11 cellular contexts compared by ENCODE assay signal in genomic region chr22:28711820-28712777, GRCh38. TPM values are rescaled to one million over a fixed set of nuclear protein-coding genes. Genes with fewer than 3 reads are reported as not detected.
A peak's percentile ranks its signal among the peaks of the same experiment; 100 is the strongest.
DNase-seq lines count a peak whose midpoint lies in the region; ATAC-seq and TF ChIP-seq lines count a peak whose summit lies in the region.
"Had no signal": no experiment of that assay in that cellular context is flagged by ENCODE, and none has a peak within 500 bp of the region (broad histone marks: within the 10 kb centered on the region; RNA-seq: fewer than 3 reads in every experiment).

No MANE protein-coding gene starts in this region.

- H2AFZ ChIP-seq in MM.1S (ENCODE audit: low read length), result no peak overlapping the region

- peaks cover 36% of the 10 kb centered on the region for H3K4me1 ChIP-seq in psoas muscle
- H3K4me1 ChIP-seq in MM.1S (ENCODE audit: low read length), result no peaks in the 10 kb centered on the region
- no peaks in the 10 kb centered on the region for H3K4me1 ChIP-seq in naive thymus-derived CD4-positive, alpha-beta T cell (ENCODE audit: control insufficient read depth in 2 of 2, insufficient read depth in 2 of 2, low read length in 2 of 2)

- H3K9me3 Mint-ChIP-seq in naive thymus-derived CD4-positive, alpha-beta T cell, result no peaks in the 10 kb centered on the region
- H3K9me3 Mint-ChIP-seq: activated T-cell treated with anti-CD3 and anti-CD28 coated beads, Interleukin-2, amount 50 U/mL, for 72 hours had no signal

- DNase-seq in GM03348 (ENCODE audit: low spot score) (peak; percentile 76), SK-MEL-5 (ENCODE audit: low read depth, low spot score) (peak; percentile 74), fibroblast of the aortic adventitia (ENCODE audit: low read depth) (peak; percentile 98), psoas muscle (no peak), MM.1S (no peak), ureter (ENCODE audit: low spot score) (no peak)
- DNase-seq in naive thymus-derived CD4-positive, alpha-beta T cell, result no peak
- DNase-seq: activated T-cell treated with anti-CD3 and anti-CD28 coated beads, Interleukin-2, amount 50 U/mL, for 72 hours; KG1; occipital lobe had no signal

- CTCF ChIA-PET in naive thymus-derived CD4-positive, alpha-beta T cell (lab: Charles Lee), result interaction anchor here (0.6 kb wide), 1 partner anchor 104 kb away, joined by 3 read pairs; no protein-coding TSS in a partner anchor

- H3K9me3 ChIP-seq in psoas muscle (no peaks in the 10 kb centered on the region), MM.1S (replicated peaks; ENCODE audit: insufficient read depth, low read length) (no peaks in the 10 kb centered on the region)
- no peaks in the 10 kb centered on the region for H3K9me3 ChIP-seq in naive thymus-derived CD4-positive, alpha-beta T cell (ENCODE audit: control insufficient read depth in 2 of 3, low read length in 3 of 3)

- H3K36me3 ChIP-seq in psoas muscle (ENCODE audit: insufficient read depth in 1 of 2, low read depth in 1 of 2), result no peaks in the 10 kb centered on the region
- H3K36me3 ChIP-seq in MM.1S (replicated peaks; ENCODE audit: insufficient read depth, low read length), result no peaks in the 10 kb centered on the region
- peaks cover 0 to 3% (median 0%) of the 10 kb centered on the region in 3 experiments for H3K36me3 ChIP-seq in naive thymus-derived CD4-positive, alpha-beta T cell (ENCODE audit: control insufficient read depth in 2 of 3, insufficient read depth in 3 of 3, low read length in 3 of 3)

- H3K4me2 ChIP-seq in MM.1S (ENCODE audit: low read depth, low read length), result no peak overlapping the region

- no peaks in the 10 kb centered on the region for H3F3A ChIP-seq in MM.1S (ENCODE audit: insufficient read depth, low read length)

- peaks cover 0 to 19% (median 0%) of the 10 kb centered on the region in 7 donors for H3K4me1 Mint-ChIP-seq in naive thymus-derived CD4-positive, alpha-beta T cell

- ATAC-seq in psoas muscle (peak; percentile 93 to 96 (median 94)), HG03460 (IDR thresholded peaks at IDR 0.05; ENCODE audit: unreplicated experiment) (no peak)
- no peak for ATAC-seq in naive thymus-derived CD4-positive, alpha-beta T cell
- ATAC-seq: activated T-cell treated with anti-CD3 and anti-CD28 coated beads, Interleukin-2, amount 50 U/mL, for 72 hours had no signal

- H3K27me3 ChIP-seq in psoas muscle (ENCODE audit: insufficient read depth in 3 of 3, low read length in 2 of 3), result no peaks in the 10 kb centered on the region
- no peaks in the 10 kb centered on the region for H3K27me3 ChIP-seq in MM.1S (replicated peaks; ENCODE audit: insufficient read depth, low read length)
- no peaks in the 10 kb centered on the region for H3K27me3 ChIP-seq in naive thymus-derived CD4-positive, alpha-beta T cell (ENCODE audit: control insufficient read depth in 2 of 2, insufficient read depth in 2 of 2, low read length in 2 of 2)

- peak overlapping the region; percentile 6 for H3K4me3 ChIP-seq in fibroblast of the aortic adventitia (ENCODE audit: low read depth, low read length)
- peak overlapping the region; percentile 58 for H3K4me3 ChIP-seq in psoas muscle
- no peak overlapping the region for H3K4me3 ChIP-seq in MM.1S (ENCODE audit: low read length)
- no peak overlapping the region for H3K4me3 ChIP-seq in naive thymus-derived CD4-positive, alpha-beta T cell (ENCODE audit: low read length)

- no peak overlapping the region for H3K4me3 Mint-ChIP-seq in naive thymus-derived CD4-positive, alpha-beta T cell
- H3K4me3 Mint-ChIP-seq: activated T-cell treated with anti-CD3 and anti-CD28 coated beads, Interleukin-2, amount 50 U/mL, for 72 hours had no signal

- no peaks in the 10 kb centered on the region for H3K79me2 ChIP-seq in MM.1S (ENCODE audit: low read length)

- H3K9me2 ChIP-seq in MM.1S (replicated peaks; ENCODE audit: insufficient read depth, low read length), result no peaks in the 10 kb centered on the region

- intact Hi-C loops in psoas muscle (cut with DNase I), result loop anchor here in 1 of 2 donors (2.0 kb wide), 1 partner anchor 31 kb away; the partner anchor contains the start of gene HSCB
- intact Hi-C loops in naive thymus-derived CD4-positive, alpha-beta T cell (cut with micrococcal nuclease), result no loop called here

- in situ Hi-C loops in SK-MEL-5 (cut with HindIII; ENCODE audit: low pct_unique_long_range_greater_than_20kb, low sequenced_read_pairs), result no loop called here

- H3K9ac ChIP-seq in MM.1S (ENCODE audit: low read length), result no peak overlapping the region

- 29 to 41% (median 36%) methylated on average over 6 of the region's 6 CpGs for WGBS in psoas muscle, 3 donors

- POLR2A ChIA-PET in naive thymus-derived CD4-positive, alpha-beta T cell (lab: Charles Lee), result interaction anchor here (0.7 kb wide), 1 partner anchor 61 kb away, joined by 3 read pairs; no protein-coding TSS in a partner anchor

- peaks cover 0 to 47% (median 30%) of the 10 kb centered on the region in 5 donors for H3K36me3 Mint-ChIP-seq in naive thymus-derived CD4-positive, alpha-beta T cell

- peak; percentile 42 for TF ChIP-seq CTCF in fibroblast of the aortic adventitia (IDR thresholded peaks at IDR 0.05; ENCODE audit: insufficient read depth, low read length)
- TF ChIP-seq CTCF in psoas muscle (IDR thresholded peaks at IDR 0.05), result no peak
- no peak for TF ChIP-seq CTCF in MM.1S (IDR thresholded peaks at IDR 0.05; ENCODE audit: low read length)

- H3K27ac Mint-ChIP-seq in naive thymus-derived CD4-positive, alpha-beta T cell, result no peak overlapping the region
- H3K27ac Mint-ChIP-seq: activated T-cell treated with anti-CD3 and anti-CD28 coated beads, Interleukin-2, amount 50 U/mL, for 72 hours had no signal

- no peaks in the 10 kb centered on the region for H4K20me1 ChIP-seq in MM.1S (ENCODE audit: insufficient read depth, low read length)

- H3K27ac ChIP-seq in psoas muscle (peak overlapping the region; percentile 80), MM.1S (ENCODE audit: low read length) (no peak overlapping the region)
- no peak overlapping the region for H3K27ac ChIP-seq in naive thymus-derived CD4-positive, alpha-beta T cell (ENCODE audit: low read depth, low read length)

- no peaks in the 10 kb centered on the region for H3K27me3 Mint-ChIP-seq in naive thymus-derived CD4-positive, alpha-beta T cell

RNA-seq across cellular contexts. Expression of gene CHEK2, which starts 29.5 kb away (rescaled TPM):
- total RNA-seq in SK-MEL-5 (2014; rRNA removed; shearing (Covaris generic)), result 25.5 and 29.1 TPM in 2 replicates
- 19.8 and 27.0 TPM in 2 replicates for polyA plus RNA-seq in SK-MEL-5 (2015; cell fraction: cytosol; rRNA removed)
- 55.2 and 63.3 TPM in 2 replicates for polyA plus RNA-seq in SK-MEL-5 (2015; cell fraction: nucleus; rRNA removed)
- total RNA-seq in fibroblast of the aortic adventitia (ENCODE audit: low replicate concordance) (17.1 and 22.2 TPM in 2 replicates), psoas muscle (1 to 10 TPM; 1.2 to 6.9 (median 2.3) TPM), ureter (8.4 TPM)
- polyA plus RNA-seq in psoas muscle, result 10 to 100 TPM in 1 of 3 donors, 1 to 10 TPM in 2; 1.5 to 14.8 (median 5.1) TPM
- 10 to 100 TPM in 3 of 5 experiments, 1 to 10 TPM in 2; 8.4 to 36.7 (median 10.6) TPM for total RNA-seq in naive thymus-derived CD4-positive, alpha-beta T cell
- polyA plus RNA-seq in naive thymus-derived CD4-positive, alpha-beta T cell, result 10 to 100 TPM in 1 of 2 donors, 1 to 10 TPM in 1; 7.0 to 11.5 TPM

RNA-seq across cellular contexts. Expression of gene HSCB, which starts 29.7 kb away (rescaled TPM):
- total RNA-seq in SK-MEL-5 (2014; rRNA removed; shearing (Covaris generic)), result 30.3 and 32.9 TPM in 2 replicates
- 22.3 and 27.8 TPM in 2 replicates for polyA plus RNA-seq in SK-MEL-5 (2015; cell fraction: cytosol; rRNA removed)
- polyA plus RNA-seq in SK-MEL-5 (2015; cell fraction: nucleus; rRNA removed), result 3.9 TPM in 2 replicates
- total RNA-seq in fibroblast of the aortic adventitia (ENCODE audit: low replicate concordance) (15.0 and 28.5 TPM in 2 replicates), psoas muscle (10 to 100 TPM; 10.3 to 15.7 (median 11.3) TPM), ureter (17.3 TPM)
- polyA plus RNA-seq in psoas muscle, result 10 to 100 TPM; 13.0 to 26.5 (median 24.1) TPM
- 10 to 100 TPM in 1 of 5 experiments, 1 to 10 TPM in 4; 8.2 to 10.9 (median 9.0) TPM for total RNA-seq in naive thymus-derived CD4-positive, alpha-beta T cell
- polyA plus RNA-seq in naive thymus-derived CD4-positive, alpha-beta T cell, result 1 to 10 TPM; 6.7 to 8.7 TPM

RNA-seq across cellular contexts. Expression of gene TTC28, which starts 32.5 kb away (rescaled TPM):
- total RNA-seq in SK-MEL-5 (2014; rRNA removed; shearing (Covaris generic)), result 5.8 and 7.8 TPM in 2 replicates
- polyA plus RNA-seq in SK-MEL-5 (2015; cell fraction: cytosol; rRNA removed), result 15.4 and 18.6 TPM in 2 replicates
- polyA plus RNA-seq in SK-MEL-5 (2015; cell fraction: nucleus; rRNA removed), result 15.8 and 16.1 TPM in 2 replicates
- 37.5 and 55.8 TPM in 2 replicates for total RNA-seq in fibroblast of the aortic adventitia (ENCODE audit: low replicate concordance)
- total RNA-seq in psoas muscle, result 10 to 100 TPM in 2 of 4 donors, 1 to 10 TPM in 2; 3.5 to 12.1 (median 8.1) TPM
- 1 to 10 TPM; 1.2 to 3.1 (median 2.4) TPM for polyA plus RNA-seq in psoas muscle
- total RNA-seq in ureter, result 56.8 TPM
- total RNA-seq in naive thymus-derived CD4-positive, alpha-beta T cell, result 1 to 10 TPM; 2.4 to 8.3 (median 5.1) TPM
- 1 to 10 TPM in 1 of 2 donors, under 1 TPM in 1; 0.50 to 2.1 TPM for polyA plus RNA-seq in naive thymus-derived CD4-positive, alpha-beta T cell

Comparison
In these comparisons a context has a peak if more than half of its experiments do, and no peak if none do; other contexts are left out.
1. DNase-seq: peak in GM03348 (single experiment), SK-MEL-5 (single experiment) and fibroblast of the aortic adventitia (single experiment); none in psoas muscle (0 of 2), MM.1S (single experiment), ureter (single experiment) and naive thymus-derived CD4-positive, alpha-beta T cell (0 of 9).
2. H3K4me3 ChIP-seq: peak in fibroblast of the aortic adventitia (single experiment) and psoas muscle (single experiment); none in MM.1S (single experiment) and naive thymus-derived CD4-positive, alpha-beta T cell (single experiment).
3. ATAC-seq: peak in psoas muscle (4 of 4); none in HG03460 (single experiment) and naive thymus-derived CD4-positive, alpha-beta T cell (single experiment).